Comparison of ENCODE assay signal across 3 cellular contexts in genomic region chr12:94416613-94417012, GRCh38.
TF ChIP-seq lines count a peak whose summit lies in the region.

No MANE protein-coding gene starts in this region.

TF ChIP-seq in GM12891, 5 proteins besides CTCF, POLR2A, EP300 and RAD21:
- TF ChIP-seq SPI1 (IDR thresholded peaks at IDR 0.05; ENCODE audit: low read depth, low read length): no peak
TF ChIP-seq in GM12891: peak in this region for 0.

TF ChIP-seq in K562, 482 proteins besides CTCF, POLR2A, EP300 and RAD21:
- TF ChIP-seq TFE3 (CRISPR knock-in tag; IDR thresholded peaks at IDR 0.05) (no peak), HINFP (tag; conservative IDR thresholded peaks at IDR 0.05; ENCODE audit: low read depth) (no peak), POU5F1 (IDR thresholded peaks at IDR 0.05; ENCODE audit: borderline replicate concordance, low read depth, low read length, partially characterized antibody) (no peak), GTF2B (IDR thresholded peaks at IDR 0.05; ENCODE audit: extremely low read depth, insufficient read length) (no peak), PRPF4 (IDR thresholded peaks at IDR 0.05; ENCODE audit: insufficient read depth, low read depth, low read length, poor library complexity, severe bottlenecking) (no peak), BMI1 (IDR thresholded peaks at IDR 0.05; ENCODE audit: low read length) (no peak), CCNT2 (IDR thresholded peaks at IDR 0.05; ENCODE audit: borderline replicate concordance, extremely low read depth, insufficient read length, low read depth, low read length) (no peak), ZBTB7A (IDR thresholded peaks at IDR 0.05; ENCODE audit: borderline replicate concordance, control insufficient read depth, low read depth, low read length) (no peak), CBX2 (IDR thresholded peaks at IDR 0.05; ENCODE audit: insufficient read depth, low read length, poor library complexity, severe bottlenecking) (no peak), POLR3G (IDR thresholded peaks at IDR 0.05; ENCODE audit: extremely low read depth, insufficient read length, insufficient replicate concordance) (no peak), ZNF311 (CRISPR knock-in tag; IDR thresholded peaks at IDR 0.05) (no peak), BHLHE40 (IDR thresholded peaks at IDR 0.05; ENCODE audit: low read length) (no peak)
- TF ChIP-seq, protein P1, sequence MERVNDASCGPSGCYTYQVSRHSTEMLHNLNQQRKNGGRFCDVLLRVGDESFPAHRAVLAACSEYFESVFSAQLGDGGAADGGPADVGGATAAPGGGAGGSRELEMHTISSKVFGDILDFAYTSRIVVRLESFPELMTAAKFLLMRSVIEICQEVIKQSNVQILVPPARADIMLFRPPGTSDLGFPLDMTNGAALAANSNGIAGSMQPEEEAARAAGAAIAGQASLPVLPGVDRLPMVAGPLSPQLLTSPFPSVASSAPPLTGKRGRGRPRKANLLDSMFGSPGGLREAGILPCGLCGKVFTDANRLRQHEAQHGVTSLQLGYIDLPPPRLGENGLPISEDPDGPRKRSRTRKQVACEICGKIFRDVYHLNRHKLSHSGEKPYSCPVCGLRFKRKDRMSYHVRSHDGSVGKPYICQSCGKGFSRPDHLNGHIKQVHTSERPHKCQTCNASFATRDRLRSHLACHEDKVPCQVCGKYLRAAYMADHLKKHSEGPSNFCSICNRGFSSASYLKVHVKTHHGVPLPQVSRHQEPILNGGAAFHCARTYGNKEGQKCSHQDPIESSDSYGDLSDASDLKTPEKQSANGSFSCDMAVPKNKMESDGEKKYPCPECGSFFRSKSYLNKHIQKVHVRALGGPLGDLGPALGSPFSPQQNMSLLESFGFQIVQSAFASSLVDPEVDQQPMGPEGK (CRISPR knock-in tag; IDR thresholded peaks at IDR 0.05; ENCODE audit: borderline replicate concordance): no peak

TF ChIP-seq in HepG2, 621 proteins besides CTCF, POLR2A, EP300 and RAD21:
- TF ChIP-seq ZFP37 (CRISPR knock-in tag; IDR thresholded peaks at IDR 0.05; ENCODE audit: borderline replicate concordance) (no peak), ZNF776 (CRISPR knock-in tag; IDR thresholded peaks at IDR 0.05) (no peak), ZIK1 (CRISPR knock-in tag; IDR thresholded peaks at IDR 0.05; ENCODE audit: borderline replicate concordance, low read depth) (no peak), E2F5 (CRISPR knock-in tag; conservative IDR thresholded peaks at IDR 0.05) (no peak), TIGD3 (CRISPR knock-in tag; IDR thresholded peaks at IDR 0.05; ENCODE audit: borderline replicate concordance) (no peak), MYC (CRISPR knock-in tag; IDR thresholded peaks at IDR 0.05; ENCODE audit: borderline replicate concordance) (no peak)
- TF ChIP-seq, protein P2, sequence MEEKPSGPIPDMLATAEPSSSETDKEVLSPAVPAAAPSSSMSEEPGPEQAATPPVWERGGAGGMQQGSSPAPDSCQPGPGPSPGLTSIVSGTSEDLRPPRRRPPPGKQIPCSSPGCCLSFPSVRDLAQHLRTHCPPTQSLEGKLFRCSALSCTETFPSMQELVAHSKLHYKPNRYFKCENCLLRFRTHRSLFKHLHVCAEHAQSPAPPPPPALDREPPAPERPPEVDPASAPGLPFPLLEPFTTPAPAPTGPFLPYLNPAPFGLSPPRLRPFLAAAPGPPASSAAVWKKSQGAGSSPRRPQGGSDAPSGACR (CRISPR knock-in tag; IDR thresholded peaks at IDR 0.05): no peak
